In genomic region chr10:14611971-14612693, GRCh38 we compare ENCODE assay signal across 17 cellular contexts.
DNase-seq lines count a peak whose midpoint lies in the region; ATAC-seq and TF ChIP-seq lines count a peak whose summit lies in the region.
"Had no signal": no experiment of that assay in that cellular context is flagged by ENCODE, and none has a peak within 500 bp of the region (broad histone marks: within the 10 kb centered on the region; RNA-seq: fewer than 3 reads in every experiment).

No MANE protein-coding gene starts in this region.

- H3K4me3 ChIP-seq in body of pancreas (no peak overlapping the region), neutrophil (ENCODE audit: low read depth in 1 of 2, low read length in 1 of 2) (no peak overlapping the region)
- H3K4me3 ChIP-seq: psoas muscle had no signal

- ATAC-seq in GM18517 (IDR thresholded peaks at IDR 0.05; ENCODE audit: unreplicated experiment): peak; percentile 52
- ATAC-seq in HG02981 (IDR thresholded peaks at IDR 0.05; ENCODE audit: unreplicated experiment): peak; percentile 58
- ATAC-seq in body of pancreas: peak; percentile 89
- no peak for ATAC-seq in HG03469 (IDR thresholded peaks at IDR 0.05; ENCODE audit: unreplicated experiment)
- ATAC-seq: psoas muscle had no signal

- intact Hi-C loops in body of pancreas (cut with DNase I): loop anchor here (10.0 kb wide), 1 partner anchor 63 kb away; no protein-coding TSS in a partner anchor

- DNase-seq in body of pancreas (peak in 2 of 4 donors; percentile 35 to 41), DMS 273 treated with DMSO at 0.1 percent for 48 hours (lab: John Stamatoyannopoulos, UW) (no peak), NCI-H510A (lab: John Stamatoyannopoulos, UW) (no peak), A172 (ENCODE audit: low spot score) (no peak)
- DNase-seq: activated CD8-positive, alpha-beta memory T cell treated with anti-CD3 and anti-CD28 coated beads for 24 hours; CD4-positive, CD25-positive, alpha-beta regulatory T cell; GDM1; NCI-H1105 treated with DMSO at 0.1 percent for 48 hours; NCI-H524 treated with DMSO at 0.1 percent for 48 hours; psoas muscle; Right ventricle myocardium superior; stimulated activated CD4-positive, alpha-beta T cell treated with anti-CD3 and anti-CD28 coated beads, Interleukin-2, amount 100 ng/mL, for 24 hours had no signal

- H3K9me3 ChIP-seq in body of pancreas: no peaks in the 10 kb centered on the region
- H3K9me3 ChIP-seq in neutrophil: no peaks in the 10 kb centered on the region
- H3K9me3 ChIP-seq: psoas muscle had no signal

- H3K4me1 ChIP-seq in body of pancreas (peaks cover 37% of the 10 kb centered on the region), neutrophil (ENCODE audit: control insufficient read depth in 1 of 2, insufficient read depth in 1 of 2, low read depth in 1 of 2, low read length in 1 of 2) (peaks cover 64 to 80% of the 10 kb centered on the region in 2 experiments)
- H3K4me1 ChIP-seq: psoas muscle had no signal

- no peak for TF ChIP-seq POLR2A in body of pancreas (IDR thresholded peaks at IDR 0.05)

- peak overlapping the region; percentile 45 to 82 (median 60) for H3K27ac ChIP-seq in body of pancreas
- H3K27ac ChIP-seq in neutrophil: peak overlapping the region; percentile 72
- H3K27ac ChIP-seq: epithelial cell of prostate, psoas muscle had no signal

- H3K27me3 ChIP-seq in body of pancreas: no peaks in the 10 kb centered on the region
- H3K27me3 ChIP-seq in neutrophil: no peaks in the 10 kb centered on the region

- H3K36me3 ChIP-seq in body of pancreas (replicated peaks in 1 of 2; ENCODE audit: insufficient read depth in 1 of 2, low read depth in 2 of 2): no peaks in the 10 kb centered on the region
- H3K36me3 ChIP-seq in neutrophil: no peaks in the 10 kb centered on the region

- TF ChIP-seq CTCF in body of pancreas (IDR thresholded peaks at IDR 0.05) (no peak), neutrophil (IDR thresholded peaks at IDR 0.05) (no peak)

- 5 to 6% methylated on average over 2 of the region's 2 CpGs for WGBS in body of pancreas, 2 donors
